8 cellular contexts compared by ENCODE assay signal in the genomic region with DNA sequence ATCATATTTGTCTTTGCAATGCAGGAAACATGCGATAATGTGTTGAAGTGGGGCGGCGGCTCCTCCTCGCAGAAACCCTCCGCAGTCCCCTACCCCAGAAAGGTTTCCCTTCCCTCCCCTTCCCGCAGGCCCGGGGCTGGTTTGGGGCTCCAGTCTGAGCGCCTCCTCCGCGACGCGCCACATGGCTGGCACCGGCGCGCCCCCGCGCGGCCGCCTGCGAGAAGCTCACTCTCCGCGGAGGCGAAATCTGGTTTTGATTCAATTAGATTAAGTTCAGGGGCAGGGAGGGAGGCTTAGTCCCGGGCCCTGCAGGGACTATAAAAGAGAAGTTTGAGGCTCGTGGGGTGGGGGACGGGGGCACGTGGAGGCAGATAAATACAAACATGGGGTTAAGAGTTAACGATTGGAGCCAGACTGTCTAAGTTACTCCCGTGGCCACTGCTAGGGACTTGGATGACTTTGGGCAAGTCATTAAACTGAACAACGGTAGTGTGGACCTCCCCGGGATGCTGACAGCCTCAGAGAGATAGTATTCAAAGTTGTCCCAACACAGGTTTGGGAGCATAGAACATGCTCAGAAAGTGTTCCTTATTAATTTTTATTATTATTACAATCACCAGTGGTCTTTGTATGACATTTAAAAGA.
DNase-seq lines count a peak whose midpoint lies in the region; ATAC-seq lines count a peak whose summit lies in the region.

No MANE protein-coding gene starts in this region.

- peak; percentile 64 for ATAC-seq in HG02798 (IDR thresholded peaks at IDR 0.05; ENCODE audit: poor library complexity, unreplicated experiment)
- peak; percentile 69 to 71 for ATAC-seq in natural killer cell treated with Interleukin-12 subunit alpha and Interleukin-12 subunit beta and Interleukin-15 and Interleukin-18, amount 100 ng/mL, for 72 hours

- H3K27ac ChIP-seq in substantia nigra (ENCODE audit: low read depth, low read length, poor library complexity, severe bottlenecking), result no peak overlapping the region

- H3K27ac Mint-ChIP-seq in natural killer cell treated with Interleukin-12 subunit alpha and Interleukin-12 subunit beta and Interleukin-15 and Interleukin-18, amount 100 ng/mL, for 72 hours, result no peak overlapping the region

- H3K4me1 Mint-ChIP-seq in natural killer cell treated with Interleukin-12 subunit alpha and Interleukin-12 subunit beta and Interleukin-15 and Interleukin-18, amount 100 ng/mL, for 72 hours (ENCODE audit: low read depth in 2 of 2), result no peaks in the 10 kb centered on the region

- H3K4me3 Mint-ChIP-seq in natural killer cell treated with Interleukin-12 subunit alpha and Interleukin-12 subunit beta and Interleukin-15 and Interleukin-18, amount 100 ng/mL, for 72 hours, result no peak overlapping the region

- peak; percentile 47 to 73 for DNase-seq in NCI-H187 (lab: John Stamatoyannopoulos, UW)
- DNase-seq in NCI-H187 treated with DMSO at 0.1 percent for 48 hours (lab: John Stamatoyannopoulos, UW), result no peak
- DNase-seq in NCI-H82 treated with DMSO at 0.1 percent for 48 hours (lab: John Stamatoyannopoulos, UW; ENCODE audit: unreplicated experiment), result peak; percentile 7
- DNase-seq in activated T-cell treated with anti-CD3 and anti-CD28 coated beads, Interleukin-2, amount 50 U/mL, for 1 hour, result peak; percentile 44
- DNase-seq in fibroblast of gingiva (ENCODE audit: low read depth), result peak; percentile 25
- no peak for DNase-seq in natural killer cell treated with Interleukin-12 subunit alpha and Interleukin-12 subunit beta and Interleukin-15 and Interleukin-18, amount 100 ng/mL, for 72 hours (ENCODE audit: low spot score)
- DNase-seq in substantia nigra (lab: John Stamatoyannopoulos, UW), result peak in 43 of 49 donors; percentile 1 to 71 (median 33)

- no peaks in the 10 kb centered on the region for H3K36me3 Mint-ChIP-seq in natural killer cell treated with Interleukin-12 subunit alpha and Interleukin-12 subunit beta and Interleukin-15 and Interleukin-18, amount 100 ng/mL, for 72 hours

- H3K27me3 Mint-ChIP-seq in natural killer cell treated with Interleukin-12 subunit alpha and Interleukin-12 subunit beta and Interleukin-15 and Interleukin-18, amount 100 ng/mL, for 72 hours, result peaks cover 9 to 19% of the 10 kb centered on the region in 2 donors

- H3K9me3 Mint-ChIP-seq in natural killer cell treated with Interleukin-12 subunit alpha and Interleukin-12 subunit beta and Interleukin-15 and Interleukin-18, amount 100 ng/mL, for 72 hours, result no peaks in the 10 kb centered on the region

Comparison
In these comparisons a context has a peak if more than half of its experiments do, and no peak if none do; other contexts are left out.
1. DNase-seq: peak in NCI-H187 (2 of 2), NCI-H82 treated with DMSO at 0.1 percent for 48 hours (single experiment), activated T-cell treated with anti-CD3 and anti-CD28 coated beads, Interleukin-2, amount 50 U/mL, for 1 hour (single experiment), fibroblast of gingiva (single experiment) and substantia nigra (43 of 49); none in NCI-H187 treated with DMSO at 0.1 percent for 48 hours (single experiment) and natural killer cell treated with Interleukin-12 subunit alpha and Interleukin-12 subunit beta and Interleukin-15 and Interleukin-18, amount 100 ng/mL, for 72 hours (single experiment).